ENCODE assay signal across 24 cellular contexts in the genomic region with DNA sequence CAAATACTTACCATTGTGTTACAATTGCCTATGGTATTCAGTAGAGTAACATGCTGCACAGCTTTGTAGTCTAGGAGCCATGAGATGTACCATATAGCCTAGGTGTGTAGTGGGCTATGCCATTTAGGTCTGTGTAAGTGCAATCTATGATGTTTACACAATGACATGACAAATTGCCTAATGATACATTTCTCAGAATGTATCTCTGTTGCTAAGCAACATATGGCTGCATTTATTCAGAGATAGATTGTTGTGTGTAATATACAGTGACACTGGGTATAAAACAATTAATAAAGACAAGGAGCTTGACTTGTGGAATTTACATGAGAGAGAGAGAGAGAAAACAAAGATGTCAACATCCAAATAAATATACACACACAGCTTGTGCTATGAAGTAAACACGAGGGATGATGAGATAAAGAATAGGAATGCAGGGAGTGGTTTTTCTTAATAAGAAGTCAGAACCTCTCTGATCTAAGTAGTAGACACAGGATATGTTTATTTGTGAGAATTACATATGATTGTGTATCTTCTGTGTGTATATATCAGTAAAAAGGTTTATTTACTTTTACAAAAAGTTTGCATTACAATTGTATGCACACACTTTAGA.
DNase-seq lines count a peak whose midpoint lies in the region; ATAC-seq, FAIRE-seq and TF ChIP-seq lines count a peak whose summit lies in the region.
"Had no signal": no experiment of that assay in that cellular context is flagged by ENCODE, and none has a peak within 500 bp of the region (broad histone marks: within the 10 kb centered on the region; RNA-seq: fewer than 3 reads in every experiment).

No MANE protein-coding gene starts in this region.

- H3K9me3 ChIP-seq in mammary epithelial cell (replicated peaks; ENCODE audit: insufficient read depth, low read length): no peaks in the 10 kb centered on the region

- intact Hi-C loops in mammary epithelial cell (cut with micrococcal nuclease) (no loop called here), MCF 10A (cut with micrococcal nuclease) (no loop called here)

- H3K4me3 Mint-ChIP-seq in MCF 10A (ENCODE audit: unreplicated experiment): no peak overlapping the region
- H3K4me3 Mint-ChIP-seq in stimulated activated naive B cell treated with anti-CD40 and anti-IgM and Interleukin-4, amounts not matched to agents 10 μg/mL and 1 μg/mL and 100 μg/mL, for 72 hours: no peak overlapping the region
- H3K4me3 Mint-ChIP-seq: activated naive CD4-positive, alpha-beta T cell treated with anti-CD3 and anti-CD28 coated beads, Interleukin-2, amount 50 U/mL, for 24 hours; central memory CD8-positive, alpha-beta T cell; immature natural killer cell; nephron progenitor cell had no signal

- no peaks in the 10 kb centered on the region for H3K27me3 Mint-ChIP-seq in MCF 10A (ENCODE audit: insufficient read depth, unreplicated experiment)
- H3K27me3 Mint-ChIP-seq in stimulated activated naive B cell treated with anti-CD40 and anti-IgM and Interleukin-4, amounts not matched to agents 10 μg/mL and 1 μg/mL and 100 μg/mL, for 72 hours: peaks cover 14 to 15% of the 10 kb centered on the region in 2 donors

- H3K27me3 ChIP-seq in mammary epithelial cell (ENCODE audit: insufficient read depth, low read length) (no peaks in the 10 kb centered on the region), bronchial epithelial cell (ENCODE audit: control insufficient read depth, insufficient read depth, low read length) (no peaks in the 10 kb centered on the region)
- H3K27me3 ChIP-seq: hepatocyte had no signal

- H2AFZ ChIP-seq in mammary epithelial cell (ENCODE audit: low read depth, low read length): no peak overlapping the region
- H2AFZ ChIP-seq: hepatocyte had no signal

- no peak overlapping the region for H3K27ac ChIP-seq in mammary epithelial cell (ENCODE audit: insufficient read depth, low read depth, low read length)
- H3K27ac ChIP-seq: C4-2B, hepatocyte, WERI-Rb-1 had no signal

- dilution Hi-C loops in mammary epithelial cell (cut with HindIII; ENCODE audit: low sequenced_read_pairs): no loop called here

- CTCF ChIA-PET in mammary epithelial cell (lab: Charles Lee; ENCODE audit: low non-redundant PET): no interaction called here
- CTCF ChIA-PET in MCF 10A (lab: Yijun Ruan, JAX): no interaction called here

- ATAC-seq in GM18867 (IDR thresholded peaks at IDR 0.05; ENCODE audit: unreplicated experiment): no peak
- no peak for ATAC-seq in stimulated activated naive B cell treated with anti-CD40 and anti-IgM and Interleukin-4, amounts not matched to agents 10 μg/mL and 1 μg/mL and 100 μg/mL, for 72 hours (replicated peaks)
- ATAC-seq: HCT116, left ventricle myocardium superior, sciatic nerve had no signal

- peaks cover 5% of the 10 kb centered on the region for H3K4me1 ChIP-seq in mammary epithelial cell (ENCODE audit: insufficient read depth, low read length)

- POLR2A ChIA-PET in MCF 10A (lab: Yijun Ruan, JAX): no interaction called here

- H3K36me3 ChIP-seq in mammary epithelial cell (ENCODE audit: insufficient read depth, low read length) (no peaks in the 10 kb centered on the region), bronchial epithelial cell (ENCODE audit: control insufficient read depth, insufficient read depth, low read length) (no peaks in the 10 kb centered on the region)
- H3K36me3 ChIP-seq: WERI-Rb-1 had no signal

- 0% methylated on average over 1 of the region's 1 CpG for WGBS in mammary epithelial cell (ENCODE audit: low coverage, missing lambda C conversion rate)

- H3K27ac Mint-ChIP-seq in MCF 10A (ENCODE audit: low read depth, unreplicated experiment): no peak overlapping the region
- no peak overlapping the region for H3K27ac Mint-ChIP-seq in stimulated activated naive B cell treated with anti-CD40 and anti-IgM and Interleukin-4, amounts not matched to agents 10 μg/mL and 1 μg/mL and 100 μg/mL, for 72 hours
- H3K27ac Mint-ChIP-seq: activated naive CD4-positive, alpha-beta T cell treated with anti-CD3 and anti-CD28 coated beads, Interleukin-2, amount 50 U/mL, for 24 hours; immature natural killer cell; nephron progenitor cell had no signal

- H3K4me2 ChIP-seq in mammary epithelial cell (ENCODE audit: insufficient read depth, low read depth, low read length): no peak overlapping the region
- H3K4me2 ChIP-seq: hepatocyte had no signal

- H3K9ac ChIP-seq in mammary epithelial cell (ENCODE audit: insufficient read depth, low read length): no peak overlapping the region

- FAIRE-seq in bronchial epithelial cell (lab: Jason Lieb, UNC): no peak
- FAIRE-seq: D721Med had no signal

- H3K36me3 Mint-ChIP-seq in MCF 10A (ENCODE audit: insufficient read depth, unreplicated experiment): no peaks in the 10 kb centered on the region
- no peaks in the 10 kb centered on the region for H3K36me3 Mint-ChIP-seq in stimulated activated naive B cell treated with anti-CD40 and anti-IgM and Interleukin-4, amounts not matched to agents 10 μg/mL and 1 μg/mL and 100 μg/mL, for 72 hours
- H3K36me3 Mint-ChIP-seq: activated naive CD4-positive, alpha-beta T cell treated with anti-CD3 and anti-CD28 coated beads, Interleukin-2, amount 50 U/mL, for 24 hours; immature natural killer cell had no signal

- H3K9me3 Mint-ChIP-seq in MCF 10A (ENCODE audit: unreplicated experiment): no peaks in the 10 kb centered on the region
- peaks cover 0 to 2% of the 10 kb centered on the region in 2 donors for H3K9me3 Mint-ChIP-seq in stimulated activated naive B cell treated with anti-CD40 and anti-IgM and Interleukin-4, amounts not matched to agents 10 μg/mL and 1 μg/mL and 100 μg/mL, for 72 hours
- H3K9me3 Mint-ChIP-seq: activated naive CD4-positive, alpha-beta T cell treated with anti-CD3 and anti-CD28 coated beads, Interleukin-2, amount 50 U/mL, for 24 hours; central memory CD8-positive, alpha-beta T cell; nephron progenitor cell had no signal

- in situ Hi-C loops in mammary epithelial cell (cut with MboI; ENCODE audit: low sequenced_read_pairs in 2 of 2): no loop called here

- DNase-seq in mammary epithelial cell (peak; percentile 32), MCF 10A (ENCODE audit: unreplicated experiment) (no peak), NCI-H1930 (lab: John Stamatoyannopoulos, UW) (peak; percentile 28 to 41), bronchial epithelial cell (ENCODE audit: low read depth) (peak; percentile 88)
- DNase-seq in stimulated activated naive B cell treated with anti-CD40 and anti-IgM and Interleukin-4, amounts not matched to agents 10 μg/mL and 1 μg/mL and 100 μg/mL, for 72 hours: no peak
- DNase-seq in effector CD4-positive, alpha-beta T cell: no peak
- DNase-seq: activated CD4-positive, alpha-beta T cell treated with anti-CD3 and anti-CD28 coated beads, Interleukin-2, amount 50 U/mL, for 1 hour; aorta; foreskin fibroblast; GDM1; immature natural killer cell; left ventricle myocardium superior; NCI-H2171 treated with DMSO at 0.1 percent for 48 hours; nephron progenitor cell; T-helper 2 cell; WERI-Rb-1 had no signal

- H3K4me1 Mint-ChIP-seq in MCF 10A (ENCODE audit: insufficient read depth, unreplicated experiment): peaks cover 5% of the 10 kb centered on the region
- no peaks in the 10 kb centered on the region for H3K4me1 Mint-ChIP-seq in stimulated activated naive B cell treated with anti-CD40 and anti-IgM and Interleukin-4, amounts not matched to agents 10 μg/mL and 1 μg/mL and 100 μg/mL, for 72 hours
- H3K4me1 Mint-ChIP-seq: activated naive CD4-positive, alpha-beta T cell treated with anti-CD3 and anti-CD28 coated beads, Interleukin-2, amount 50 U/mL, for 24 hours; central memory CD8-positive, alpha-beta T cell; immature natural killer cell had no signal

- H3K79me2 ChIP-seq in mammary epithelial cell (ENCODE audit: insufficient read depth, low read length): no peaks in the 10 kb centered on the region
- H3K79me2 ChIP-seq: hepatocyte had no signal

- H3K4me3 ChIP-seq in mammary epithelial cell (replicated peaks in 1 of 3; ENCODE audit: insufficient read depth in 1 of 3, low read depth in 2 of 3, low read length in 3 of 3) (no peak overlapping the region), bronchial epithelial cell (ENCODE audit: low read depth, low read length) (no peak overlapping the region)
- H3K4me3 ChIP-seq: hepatocyte had no signal

- TF ChIP-seq CTCF in mammary epithelial cell (conservative IDR thresholded peaks at IDR 0.05 in 1 of 2, IDR thresholded peaks at IDR 0.05 in 1 of 2; ENCODE audit: extremely low read depth in 1 of 2, insufficient read depth in 1 of 2, low read depth in 1 of 2, low read length in 2 of 2) (no peak), MCF 10A (IDR thresholded peaks at IDR 0.05; ENCODE audit: unreplicated experiment) (no peak), bronchial epithelial cell (IDR thresholded peaks at IDR 0.05; ENCODE audit: insufficient read depth, low read length, severe bottlenecking) (no peak)

- H4K20me1 ChIP-seq in mammary epithelial cell (ENCODE audit: insufficient read depth, low read length): no peaks in the 10 kb centered on the region

- no TSS peak for BruUV-seq in mammary epithelial cell (replicated peaks; lab: Mats Ljungman, UMichigan)
- BruUV-seq in MCF 10A (replicated peaks; lab: Mats Ljungman, UMichigan): no TSS peak

Comparison
In these comparisons a context has a peak if more than half of its experiments do, and no peak if none do; other contexts are left out.
1. DNase-seq: peak in mammary epithelial cell (single experiment), NCI-H1930 (2 of 2) and bronchial epithelial cell (single experiment); none in MCF 10A (single experiment), stimulated activated naive B cell treated with anti-CD40 and anti-IgM and Interleukin-4, amounts not matched to agents 10 μg/mL and 1 μg/mL and 100 μg/mL, for 72 hours (single experiment) and effector CD4-positive, alpha-beta T cell (single experiment).